Comparison of ENCODE assay signal across 18 cellular contexts in the genomic region with DNA sequence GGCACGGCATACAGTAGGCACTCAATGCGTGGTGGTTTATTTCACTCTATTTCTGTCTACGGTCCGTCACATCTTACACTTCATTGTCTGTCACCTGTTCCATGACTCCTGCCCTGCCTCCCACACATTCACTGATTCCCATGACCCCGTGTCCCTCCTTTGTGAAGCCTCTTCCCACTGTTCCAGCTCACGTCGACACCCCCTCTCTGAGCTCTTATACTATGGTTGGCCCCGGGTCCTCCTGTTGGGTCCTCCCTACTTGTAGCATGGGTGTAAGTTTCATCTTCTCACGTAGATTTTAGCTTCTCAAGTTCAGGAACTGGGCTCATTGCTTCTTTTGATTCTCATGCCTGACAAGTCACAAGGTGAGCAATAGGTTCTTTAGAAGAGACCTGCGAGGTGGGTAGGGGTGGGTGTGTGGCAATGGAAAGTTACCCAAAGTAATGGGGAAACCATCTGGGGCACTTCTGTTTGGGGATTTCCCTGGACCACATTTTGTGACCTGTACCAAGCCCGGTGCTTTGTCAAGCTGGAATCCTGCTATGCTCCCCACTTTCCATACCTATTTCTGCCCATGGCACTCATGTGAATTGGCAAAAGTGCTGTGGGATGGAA. TPM values are rescaled to one million over a fixed set of nuclear protein-coding genes. Genes with fewer than 3 reads are reported as not detected.
DNase-seq lines count a peak whose midpoint lies in the region; ATAC-seq and TF ChIP-seq lines count a peak whose summit lies in the region.
"Had no signal": no experiment of that assay in that cellular context is flagged by ENCODE, and none has a peak within 500 bp of the region (broad histone marks: within the 10 kb centered on the region; RNA-seq: fewer than 3 reads in every experiment).

No MANE protein-coding gene starts in this region.

- H3K36me3 Mint-ChIP-seq in activated T-helper 17 cell treated with anti-CD3 and anti-CD28 coated beads, Interleukin-2, amount 50 U/mL, for 72 hours (ENCODE audit: low read depth) = no peaks in the 10 kb centered on the region

- TF ChIP-seq CTCF in dorsolateral prefrontal cortex (IDR thresholded peaks at IDR 0.05 in 54 of 56, conservative IDR thresholded peaks at IDR 0.05 in 2 of 56; ENCODE audit: low read depth in 1 of 56, partially characterized antibody in 56 of 56) = no peak

- peaks cover 42% of the 10 kb centered on the region for H3K4me1 Mint-ChIP-seq in activated T-helper 17 cell treated with anti-CD3 and anti-CD28 coated beads, Interleukin-2, amount 50 U/mL, for 72 hours
- peaks cover 74% of the 10 kb centered on the region for H3K4me1 Mint-ChIP-seq in stimulated activated naive CD8-positive, alpha-beta T cell treated with anti-CD3 and anti-CD28 coated beads, Interleukin-15, amount 100 ng/mL, for 72 hours

- ATAC-seq in activated T-helper 17 cell treated with anti-CD3 and anti-CD28 coated beads, Interleukin-2, amount 50 U/mL, for 72 hours (replicated peaks) = peak; percentile 62
- peak; percentile 59 for ATAC-seq in stimulated activated naive CD8-positive, alpha-beta T cell treated with anti-CD3 and anti-CD28 coated beads, Interleukin-15, amount 100 ng/mL, for 72 hours
- ATAC-seq in GM21786 (IDR thresholded peaks at IDR 0.05; ENCODE audit: unreplicated experiment) = no peak
- ATAC-seq: left lobe of liver had no signal

- peak; percentile 71 for DNase-seq in stimulated activated naive CD4-positive, alpha-beta T cell treated with Interleukin-2 at 50 U/mL for 16 hours (lab: John Stamatoyannopoulos, UW)
- no peak for DNase-seq in stimulated activated naive CD4-positive, alpha-beta T cell (lab: John Stamatoyannopoulos, UW)
- DNase-seq in stimulated activated CD4-positive, alpha-beta T cell treated with anti-CD3 and anti-CD28 coated beads, Interleukin-15, amount 100 ng/mL, for 24 hours = peak; percentile 76
- DNase-seq in stimulated activated naive CD8-positive, alpha-beta T cell treated with anti-CD3 and anti-CD28 coated beads, Interleukin-15, amount 100 ng/mL, for 72 hours = peak in 1 of 2 donors; percentile 49
- DNase-seq in inferior parietal cortex (ENCODE audit: extremely low spot score) = no peak
- DNase-seq in dorsolateral prefrontal cortex = no peak
- DNase-seq: effector memory CD4-positive, alpha-beta T cell; GM23248; NCI-H187; NCI-H526; spleen; stomach had no signal

- no peaks in the 10 kb centered on the region for H3K9me3 Mint-ChIP-seq in activated T-helper 17 cell treated with anti-CD3 and anti-CD28 coated beads, Interleukin-2, amount 50 U/mL, for 72 hours
- H3K9me3 Mint-ChIP-seq in stimulated activated naive CD8-positive, alpha-beta T cell treated with anti-CD3 and anti-CD28 coated beads, Interleukin-15, amount 100 ng/mL, for 72 hours = no peaks in the 10 kb centered on the region

- no peaks in the 10 kb centered on the region for H3K27me3 Mint-ChIP-seq in activated T-helper 17 cell treated with anti-CD3 and anti-CD28 coated beads, Interleukin-2, amount 50 U/mL, for 72 hours
- H3K27me3 Mint-ChIP-seq in stimulated activated naive CD8-positive, alpha-beta T cell treated with anti-CD3 and anti-CD28 coated beads, Interleukin-15, amount 100 ng/mL, for 72 hours = no peaks in the 10 kb centered on the region

- peak overlapping the region; percentile 53 for H3K4me3 Mint-ChIP-seq in activated T-helper 17 cell treated with anti-CD3 and anti-CD28 coated beads, Interleukin-2, amount 50 U/mL, for 72 hours
- H3K4me3 Mint-ChIP-seq in stimulated activated naive CD8-positive, alpha-beta T cell treated with anti-CD3 and anti-CD28 coated beads, Interleukin-15, amount 100 ng/mL, for 72 hours = peak overlapping the region; percentile 68 to 81

- intact Hi-C loops in dorsolateral prefrontal cortex (cut with DNase I) = no loop called here

- no peak overlapping the region for H3K4me3 ChIP-seq in dorsolateral prefrontal cortex
- H3K4me3 ChIP-seq: GM23248, spleen, stomach had no signal

- H3K27me3 ChIP-seq in dorsolateral prefrontal cortex = peaks cover 0 to 6% (median 0%) of the 10 kb centered on the region in 45 donors
- H3K27me3 ChIP-seq: spleen had no signal

- H3K27ac ChIP-seq in dorsolateral prefrontal cortex = no peak overlapping the region
- H3K27ac ChIP-seq: GM23248, stomach, VCaP had no signal

- H3K27ac Mint-ChIP-seq in activated T-helper 17 cell treated with anti-CD3 and anti-CD28 coated beads, Interleukin-2, amount 50 U/mL, for 72 hours = peak overlapping the region; percentile 77
- peak overlapping the region; percentile 84 to 93 for H3K27ac Mint-ChIP-seq in stimulated activated naive CD8-positive, alpha-beta T cell treated with anti-CD3 and anti-CD28 coated beads, Interleukin-15, amount 100 ng/mL, for 72 hours

RNA-seq across cellular contexts. Expression of a gene that starts 22.1 kb away (rescaled TPM):
- total RNA-seq in activated T-helper 17 cell treated with anti-CD3 and anti-CD28 coated beads, Interleukin-2, amount 50 U/mL, for 72 hours = 1 to 10 TPM; 1.8 to 3.2 TPM
- total RNA-seq in dorsolateral prefrontal cortex = 1 to 10 TPM in 25 of 120 experiments, under 1 TPM in 25, not detected in 70; 0.31 to 5.6 (median 1.00) TPM
- total RNA-seq: GM23248, MCF 10A had no signal

RNA-seq across cellular contexts. Expression of a gene that starts 23.8 kb away (rescaled TPM):
- total RNA-seq in activated T-helper 17 cell treated with anti-CD3 and anti-CD28 coated beads, Interleukin-2, amount 50 U/mL, for 72 hours = not detected
- not detected for total RNA-seq in dorsolateral prefrontal cortex
- total RNA-seq: GM23248, left lobe of liver, MCF 10A, posterior vena cava had no signal

Comparison
In these comparisons a context has a peak if more than half of its experiments do, and no peak if none do; other contexts are left out.
1. DNase-seq: peak in stimulated activated naive CD4-positive, alpha-beta T cell treated with Interleukin-2 at 50 U/mL for 16 hours (single experiment) and stimulated activated CD4-positive, alpha-beta T cell treated with anti-CD3 and anti-CD28 coated beads, Interleukin-15, amount 100 ng/mL, for 24 hours (single experiment); none in stimulated activated naive CD4-positive, alpha-beta T cell (0 of 6), inferior parietal cortex (single experiment) and dorsolateral prefrontal cortex (0 of 10).